In the genomic region with DNA sequence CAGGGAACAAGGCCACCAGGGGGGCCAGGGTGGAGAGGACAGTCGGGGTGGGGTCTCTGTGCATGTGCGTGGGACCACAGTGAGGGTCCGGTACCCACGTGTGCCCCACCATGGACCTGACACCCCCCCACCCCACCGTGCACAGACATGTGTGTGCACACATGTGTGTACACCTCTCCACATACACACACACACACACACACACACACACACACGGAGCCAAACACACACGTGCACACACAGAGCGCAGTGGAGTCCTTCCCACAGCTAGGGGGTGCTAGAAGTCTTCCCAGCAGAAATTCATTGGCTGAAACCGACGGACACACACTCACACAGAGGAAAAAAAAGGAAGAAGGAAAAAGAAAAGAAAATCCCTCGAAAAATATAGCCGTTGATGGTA, we compare ENCODE assay signal across 2 cellular contexts.
TF ChIP-seq lines count a peak whose summit lies in the region.

No MANE protein-coding gene starts in this region.

TF ChIP-seq in GM23338, 12 proteins besides CTCF, POLR2A, EP300 and RAD21 (continued from another document):
- TF ChIP-seq, protein P1, sequence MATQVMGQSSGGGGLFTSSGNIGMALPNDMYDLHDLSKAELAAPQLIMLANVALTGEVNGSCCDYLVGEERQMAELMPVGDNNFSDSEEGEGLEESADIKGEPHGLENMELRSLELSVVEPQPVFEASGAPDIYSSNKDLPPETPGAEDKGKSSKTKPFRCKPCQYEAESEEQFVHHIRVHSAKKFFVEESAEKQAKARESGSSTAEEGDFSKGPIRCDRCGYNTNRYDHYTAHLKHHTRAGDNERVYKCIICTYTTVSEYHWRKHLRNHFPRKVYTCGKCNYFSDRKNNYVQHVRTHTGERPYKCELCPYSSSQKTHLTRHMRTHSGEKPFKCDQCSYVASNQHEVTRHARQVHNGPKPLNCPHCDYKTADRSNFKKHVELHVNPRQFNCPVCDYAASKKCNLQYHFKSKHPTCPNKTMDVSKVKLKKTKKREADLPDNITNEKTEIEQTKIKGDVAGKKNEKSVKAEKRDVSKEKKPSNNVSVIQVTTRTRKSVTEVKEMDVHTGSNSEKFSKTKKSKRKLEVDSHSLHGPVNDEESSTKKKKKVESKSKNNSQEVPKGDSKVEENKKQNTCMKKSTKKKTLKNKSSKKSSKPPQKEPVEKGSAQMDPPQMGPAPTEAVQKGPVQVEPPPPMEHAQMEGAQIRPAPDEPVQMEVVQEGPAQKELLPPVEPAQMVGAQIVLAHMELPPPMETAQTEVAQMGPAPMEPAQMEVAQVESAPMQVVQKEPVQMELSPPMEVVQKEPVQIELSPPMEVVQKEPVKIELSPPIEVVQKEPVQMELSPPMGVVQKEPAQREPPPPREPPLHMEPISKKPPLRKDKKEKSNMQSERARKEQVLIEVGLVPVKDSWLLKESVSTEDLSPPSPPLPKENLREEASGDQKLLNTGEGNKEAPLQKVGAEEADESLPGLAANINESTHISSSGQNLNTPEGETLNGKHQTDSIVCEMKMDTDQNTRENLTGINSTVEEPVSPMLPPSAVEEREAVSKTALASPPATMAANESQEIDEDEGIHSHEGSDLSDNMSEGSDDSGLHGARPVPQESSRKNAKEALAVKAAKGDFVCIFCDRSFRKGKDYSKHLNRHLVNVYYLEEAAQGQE (IDR thresholded peaks at IDR 0.05; ENCODE audit: unreplicated experiment): no peak
- no peak for TF ChIP-seq ZNF462 (CRISPR knock-in tag; IDR thresholded peaks at IDR 0.05)

TF ChIP-seq in HepG2, 621 proteins besides CTCF, POLR2A, EP300 and RAD21 (continues in another document):
- TF ChIP-seq, protein P2, sequence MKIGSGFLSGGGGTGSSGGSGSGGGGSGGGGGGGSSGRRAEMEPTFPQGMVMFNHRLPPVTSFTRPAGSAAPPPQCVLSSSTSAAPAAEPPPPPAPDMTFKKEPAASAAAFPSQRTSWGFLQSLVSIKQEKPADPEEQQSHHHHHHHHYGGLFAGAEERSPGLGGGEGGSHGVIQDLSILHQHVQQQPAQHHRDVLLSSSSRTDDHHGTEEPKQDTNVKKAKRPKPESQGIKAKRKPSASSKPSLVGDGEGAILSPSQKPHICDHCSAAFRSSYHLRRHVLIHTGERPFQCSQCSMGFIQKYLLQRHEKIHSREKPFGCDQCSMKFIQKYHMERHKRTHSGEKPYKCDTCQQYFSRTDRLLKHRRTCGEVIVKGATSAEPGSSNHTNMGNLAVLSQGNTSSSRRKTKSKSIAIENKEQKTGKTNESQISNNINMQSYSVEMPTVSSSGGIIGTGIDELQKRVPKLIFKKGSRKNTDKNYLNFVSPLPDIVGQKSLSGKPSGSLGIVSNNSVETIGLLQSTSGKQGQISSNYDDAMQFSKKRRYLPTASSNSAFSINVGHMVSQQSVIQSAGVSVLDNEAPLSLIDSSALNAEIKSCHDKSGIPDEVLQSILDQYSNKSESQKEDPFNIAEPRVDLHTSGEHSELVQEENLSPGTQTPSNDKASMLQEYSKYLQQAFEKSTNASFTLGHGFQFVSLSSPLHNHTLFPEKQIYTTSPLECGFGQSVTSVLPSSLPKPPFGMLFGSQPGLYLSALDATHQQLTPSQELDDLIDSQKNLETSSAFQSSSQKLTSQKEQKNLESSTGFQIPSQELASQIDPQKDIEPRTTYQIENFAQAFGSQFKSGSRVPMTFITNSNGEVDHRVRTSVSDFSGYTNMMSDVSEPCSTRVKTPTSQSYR (CRISPR knock-in tag; IDR thresholded peaks at IDR 0.05; ENCODE audit: borderline replicate concordance): no peak
- TF ChIP-seq, protein P3, sequence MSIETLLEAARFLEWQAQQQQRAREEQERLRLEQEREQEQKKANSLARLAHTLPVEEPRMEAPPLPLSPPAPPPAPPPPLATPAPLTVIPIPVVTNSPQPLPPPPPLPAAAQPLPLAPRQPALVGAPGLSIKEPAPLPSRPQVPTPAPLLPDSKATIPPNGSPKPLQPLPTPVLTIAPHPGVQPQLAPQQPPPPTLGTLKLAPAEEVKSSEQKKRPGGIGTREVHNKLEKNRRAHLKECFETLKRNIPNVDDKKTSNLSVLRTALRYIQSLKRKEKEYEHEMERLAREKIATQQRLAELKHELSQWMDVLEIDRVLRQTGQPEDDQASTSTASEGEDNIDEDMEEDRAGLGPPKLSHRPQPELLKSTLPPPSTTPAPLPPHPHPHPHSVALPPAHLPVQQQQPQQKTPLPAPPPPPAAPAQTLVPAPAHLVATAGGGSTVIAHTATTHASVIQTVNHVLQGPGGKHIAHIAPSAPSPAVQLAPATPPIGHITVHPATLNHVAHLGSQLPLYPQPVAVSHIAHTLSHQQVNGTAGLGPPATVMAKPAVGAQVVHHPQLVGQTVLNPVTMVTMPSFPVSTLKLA (IDR thresholded peaks at IDR 0.05): peak; percentile 80
- TF ChIP-seq ARNTL (CRISPR knock-in tag; IDR thresholded peaks at IDR 0.05) (0 out of 2 replicates have a peak, but pooled peaks have one; percentile 23), MAX (IDR thresholded peaks at IDR 0.05) (peak; percentile 42; the same call in 1 of the 2 replicates), SALL1 (CRISPR knock-in tag; IDR thresholded peaks at IDR 0.05) (0 out of 2 replicates have a peak, but pooled peaks have one; percentile 19), ZBTB7B (CRISPR knock-in tag; IDR thresholded peaks at IDR 0.05) (no peak), ATF5 (CRISPR knock-in tag; IDR thresholded peaks at IDR 0.05; ENCODE audit: low read depth) (no peak), NFYB (CRISPR knock-in tag; IDR thresholded peaks at IDR 0.05) (no peak), GZF1 (CRISPR knock-in tag; IDR thresholded peaks at IDR 0.05) (no peak), ZNF879 (CRISPR knock-in tag; IDR thresholded peaks at IDR 0.05) (no peak), ZNF124 (CRISPR knock-in tag; IDR thresholded peaks at IDR 0.05) (no peak), DNMT3B (CRISPR knock-in tag; conservative IDR thresholded peaks at IDR 0.05) (no peak), RORA (CRISPR knock-in tag; IDR thresholded peaks at IDR 0.05) (no peak), PRDM10 (CRISPR knock-in tag; IDR thresholded peaks at IDR 0.05; ENCODE audit: low read depth) (no peak), ZNF407 (CRISPR knock-in tag; IDR thresholded peaks at IDR 0.05; ENCODE audit: not compliant biosample characterization) (no peak), NFE2L2 (IDR thresholded peaks at IDR 0.05; ENCODE audit: low read length) (no peak), SATB2 (CRISPR knock-in tag; IDR thresholded peaks at IDR 0.05) (no peak)
- TF ChIP-seq, protein P4, sequence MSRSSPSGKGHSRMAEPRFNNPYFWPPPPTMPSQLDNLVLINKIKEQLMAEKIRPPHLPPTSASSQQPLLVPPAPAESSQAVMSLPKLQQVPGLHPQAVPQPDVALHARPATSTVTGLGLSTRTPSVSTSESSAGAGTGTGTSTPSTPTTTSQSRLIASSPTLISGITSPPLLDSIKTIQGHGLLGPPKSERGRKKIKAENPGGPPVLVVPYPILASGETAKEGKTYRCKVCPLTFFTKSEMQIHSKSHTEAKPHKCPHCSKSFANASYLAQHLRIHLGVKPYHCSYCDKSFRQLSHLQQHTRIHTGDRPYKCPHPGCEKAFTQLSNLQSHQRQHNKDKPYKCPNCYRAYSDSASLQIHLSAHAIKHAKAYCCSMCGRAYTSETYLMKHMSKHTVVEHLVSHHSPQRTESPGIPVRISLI (CRISPR knock-in tag; IDR thresholded peaks at IDR 0.05; ENCODE audit: borderline replicate concordance): peak; percentile 37; the same call in 1 of the 2 replicates
